Comparison of ENCODE assay signal across 23 cellular contexts in the genomic region with DNA sequence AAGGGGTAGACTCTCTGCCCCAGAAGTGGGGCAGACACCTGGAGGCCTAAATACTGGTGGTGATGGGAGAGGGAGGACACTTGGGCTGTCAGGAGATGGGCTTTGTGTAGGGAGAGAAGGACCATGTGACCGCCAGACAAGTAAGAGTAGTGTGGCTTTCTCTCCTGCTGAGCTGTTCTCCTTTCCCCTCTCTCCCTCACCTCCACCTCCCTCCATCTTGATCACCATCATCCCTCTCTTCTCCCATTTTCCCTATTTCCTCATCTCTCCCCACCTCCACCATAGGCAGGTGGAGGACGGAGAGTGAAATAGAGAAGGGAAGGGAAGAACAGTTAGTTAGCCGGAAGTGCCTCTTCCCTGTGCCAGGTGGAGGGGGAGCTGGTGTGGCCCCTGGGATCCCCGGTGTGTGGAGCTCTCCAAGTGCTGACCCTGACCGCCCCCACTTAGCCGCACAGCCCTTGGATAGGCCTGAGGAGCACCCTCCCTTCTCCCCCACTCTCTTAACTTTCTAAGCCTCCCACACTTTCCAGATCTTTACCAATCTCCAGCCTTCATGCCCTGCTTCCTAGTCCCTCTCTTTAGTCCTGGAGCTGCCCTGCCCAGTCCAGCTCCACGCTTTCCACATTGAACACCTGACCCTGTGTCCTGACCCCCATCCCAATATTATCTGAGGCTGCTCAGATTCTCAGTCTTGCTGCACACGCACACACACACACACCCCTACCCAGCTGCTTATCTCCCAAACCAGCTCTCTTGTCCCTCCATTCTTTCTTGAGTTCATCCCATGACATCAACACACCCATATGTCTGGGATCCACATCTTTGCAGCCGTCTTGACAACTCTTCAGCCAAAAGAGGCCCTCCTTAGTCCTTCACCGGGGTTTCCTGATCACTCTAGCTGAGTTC. TPM values are rescaled to one million over a fixed set of nuclear protein-coding genes. Genes with fewer than 3 reads are reported as not detected.
DNase-seq lines count a peak whose midpoint lies in the region; ATAC-seq and TF ChIP-seq lines count a peak whose summit lies in the region.
"Had no signal": no experiment of that assay in that cellular context is flagged by ENCODE, and none has a peak within 500 bp of the region (broad histone marks: within the 10 kb centered on the region; RNA-seq: fewer than 3 reads in every experiment).

No MANE protein-coding gene starts in this region.

- peaks cover 5% of the 10 kb centered on the region for H3K4me1 Mint-ChIP-seq in activated naive CD8-positive, alpha-beta T cell treated with anti-CD3 and anti-CD28 coated beads, Interleukin-2, amount 10 ng/mL, durations not matched to agents 7 days and 5 days
- H3K4me1 Mint-ChIP-seq in activated naive CD8-positive, alpha-beta T cell treated with anti-CD3 and anti-CD28 coated beads for 36 hours, result peaks cover 5% of the 10 kb centered on the region
- H3K4me1 Mint-ChIP-seq in activated T-helper 1 cell treated with anti-CD3 and anti-CD28 coated beads, Interleukin-12 subunit alpha, Interleukin-12 subunit beta, Interleukin-2, Interleukin-4 antibody, amounts not matched to agents 30 ng/mL and 10 ng/mL and 1 ng/mL, durations not matched to agents 14 hours and 24 hours and 36 hours (ENCODE audit: low read depth), result peaks cover 1% of the 10 kb centered on the region

- no peak overlapping the region for H3K4me3 Mint-ChIP-seq in activated naive CD8-positive, alpha-beta T cell treated with anti-CD3 and anti-CD28 coated beads, Interleukin-2, amount 10 ng/mL, durations not matched to agents 7 days and 5 days
- H3K4me3 Mint-ChIP-seq in activated naive CD8-positive, alpha-beta T cell treated with anti-CD3 and anti-CD28 coated beads for 36 hours, result no peak overlapping the region
- no peak overlapping the region for H3K4me3 Mint-ChIP-seq in activated T-helper 1 cell treated with anti-CD3 and anti-CD28 coated beads, Interleukin-12 subunit alpha, Interleukin-12 subunit beta, Interleukin-2, Interleukin-4 antibody, amounts not matched to agents 30 ng/mL and 10 ng/mL and 1 ng/mL, durations not matched to agents 14 hours and 24 hours and 36 hours
- H3K4me3 Mint-ChIP-seq: activated CD8-positive, alpha-beta T cell treated with anti-CD3 and anti-CD28 coated beads, Interleukin-2, amount 10 ng/mL, durations not matched to agents 7 days and 5 days; stimulated activated memory B cell treated with anti-CD40 and anti-IgM and Interleukin-4, amounts not matched to agents 10 μg/mL and 1 μg/mL and 100 μg/mL, for 72 hours had no signal

- H3K36me3 Mint-ChIP-seq in activated naive CD8-positive, alpha-beta T cell treated with anti-CD3 and anti-CD28 coated beads, Interleukin-2, amount 10 ng/mL, durations not matched to agents 7 days and 5 days, result peaks cover 3% of the 10 kb centered on the region
- H3K36me3 Mint-ChIP-seq in activated naive CD8-positive, alpha-beta T cell treated with anti-CD3 and anti-CD28 coated beads for 36 hours, result no peaks in the 10 kb centered on the region
- H3K36me3 Mint-ChIP-seq in activated T-helper 1 cell treated with anti-CD3 and anti-CD28 coated beads, Interleukin-12 subunit alpha, Interleukin-12 subunit beta, Interleukin-2, Interleukin-4 antibody, amounts not matched to agents 30 ng/mL and 10 ng/mL and 1 ng/mL, durations not matched to agents 14 hours and 24 hours and 36 hours (ENCODE audit: low read depth), result no peaks in the 10 kb centered on the region
- H3K36me3 Mint-ChIP-seq: stimulated activated memory B cell treated with anti-CD40 and anti-IgM and Interleukin-4, amounts not matched to agents 10 μg/mL and 1 μg/mL and 100 μg/mL, for 72 hours had no signal

- POLR2A ChIA-PET in activated naive CD8-positive, alpha-beta T cell treated with anti-CD3 and anti-CD28 coated beads, Interleukin-2, amount 10 ng/mL, durations not matched to agents 7 days and 5 days (lab: Charles Lee), result no interaction called here

- intact Hi-C loops in activated T-helper 1 cell treated with anti-CD3 and anti-CD28 coated beads, Interleukin-12 subunit alpha, Interleukin-12 subunit beta, Interleukin-2, Interleukin-4 antibody, amounts not matched to agents 30 ng/mL and 10 ng/mL and 1 ng/mL, durations not matched to agents 14 hours and 24 hours and 36 hours (cut with micrococcal nuclease), result no loop called here
- intact Hi-C loops in cardiac septum (cut with DNase I), result no loop called here

- no peaks in the 10 kb centered on the region for H3K9me3 Mint-ChIP-seq in activated naive CD8-positive, alpha-beta T cell treated with anti-CD3 and anti-CD28 coated beads, Interleukin-2, amount 10 ng/mL, durations not matched to agents 7 days and 5 days
- no peaks in the 10 kb centered on the region for H3K9me3 Mint-ChIP-seq in activated naive CD8-positive, alpha-beta T cell treated with anti-CD3 and anti-CD28 coated beads for 36 hours
- no peaks in the 10 kb centered on the region for H3K9me3 Mint-ChIP-seq in activated T-helper 1 cell treated with anti-CD3 and anti-CD28 coated beads, Interleukin-12 subunit alpha, Interleukin-12 subunit beta, Interleukin-2, Interleukin-4 antibody, amounts not matched to agents 30 ng/mL and 10 ng/mL and 1 ng/mL, durations not matched to agents 14 hours and 24 hours and 36 hours
- H3K9me3 Mint-ChIP-seq: stimulated activated memory B cell treated with anti-CD40 and anti-IgM and Interleukin-4, amounts not matched to agents 10 μg/mL and 1 μg/mL and 100 μg/mL, for 72 hours had no signal

- peaks cover 53% of the 10 kb centered on the region for H3K27me3 Mint-ChIP-seq in activated naive CD8-positive, alpha-beta T cell treated with anti-CD3 and anti-CD28 coated beads, Interleukin-2, amount 10 ng/mL, durations not matched to agents 7 days and 5 days
- peaks cover 57% of the 10 kb centered on the region for H3K27me3 Mint-ChIP-seq in activated naive CD8-positive, alpha-beta T cell treated with anti-CD3 and anti-CD28 coated beads for 36 hours
- peaks cover 53% of the 10 kb centered on the region for H3K27me3 Mint-ChIP-seq in activated T-helper 1 cell treated with anti-CD3 and anti-CD28 coated beads, Interleukin-12 subunit alpha, Interleukin-12 subunit beta, Interleukin-2, Interleukin-4 antibody, amounts not matched to agents 30 ng/mL and 10 ng/mL and 1 ng/mL, durations not matched to agents 14 hours and 24 hours and 36 hours (ENCODE audit: insufficient read depth)

- no peak for ATAC-seq in activated naive CD8-positive, alpha-beta T cell treated with anti-CD3 and anti-CD28 coated beads, Interleukin-2, amount 10 ng/mL, durations not matched to agents 7 days and 5 days (ENCODE audit: low read depth)
- no peak for ATAC-seq in GM19467 (IDR thresholded peaks at IDR 0.05; ENCODE audit: unreplicated experiment)
- ATAC-seq: activated CD8-positive, alpha-beta T cell treated with anti-CD3 and anti-CD28 coated beads, Interleukin-2, amount 10 ng/mL, durations not matched to agents 7 days and 5 days; left cardiac atrium; pancreas; stimulated activated memory B cell treated with anti-CD40 and anti-IgM and Interleukin-4, amounts not matched to agents 10 μg/mL and 1 μg/mL and 100 μg/mL, for 72 hours had no signal

- peak overlapping the region; percentile 7 for H3K27ac Mint-ChIP-seq in activated naive CD8-positive, alpha-beta T cell treated with anti-CD3 and anti-CD28 coated beads, Interleukin-2, amount 10 ng/mL, durations not matched to agents 7 days and 5 days
- H3K27ac Mint-ChIP-seq in activated naive CD8-positive, alpha-beta T cell treated with anti-CD3 and anti-CD28 coated beads for 36 hours, result no peak overlapping the region
- H3K27ac Mint-ChIP-seq in activated T-helper 1 cell treated with anti-CD3 and anti-CD28 coated beads, Interleukin-12 subunit alpha, Interleukin-12 subunit beta, Interleukin-2, Interleukin-4 antibody, amounts not matched to agents 30 ng/mL and 10 ng/mL and 1 ng/mL, durations not matched to agents 14 hours and 24 hours and 36 hours, result peak overlapping the region; percentile 31
- H3K27ac Mint-ChIP-seq: activated CD8-positive, alpha-beta T cell treated with anti-CD3 and anti-CD28 coated beads, Interleukin-2, amount 10 ng/mL, durations not matched to agents 7 days and 5 days; stimulated activated memory B cell treated with anti-CD40 and anti-IgM and Interleukin-4, amounts not matched to agents 10 μg/mL and 1 μg/mL and 100 μg/mL, for 72 hours had no signal

- DNase-seq in activated naive CD8-positive, alpha-beta T cell treated with anti-CD3 and anti-CD28 coated beads, Interleukin-2, amount 10 ng/mL, durations not matched to agents 7 days and 5 days, result no peak
- no peak for DNase-seq in activated naive CD8-positive, alpha-beta T cell treated with anti-CD3 and anti-CD28 coated beads for 36 hours
- no peak for DNase-seq in activated T-helper 1 cell treated with anti-CD3 and anti-CD28 coated beads, Interleukin-12 subunit alpha, Interleukin-12 subunit beta, Interleukin-2, Interleukin-4 antibody, amounts not matched to agents 30 ng/mL and 10 ng/mL and 1 ng/mL, durations not matched to agents 14 hours and 24 hours and 36 hours (ENCODE audit: low spot score)
- peak; percentile 93 to 98 for DNase-seq in erythroblast (lab: John Stamatoyannopoulos, UW)
- no peak for DNase-seq in amygdala (lab: John Stamatoyannopoulos, UW)
- no peak for DNase-seq in cardiac septum (ENCODE audit: low spot score)
- no peak for DNase-seq in NCI-H774 (lab: John Stamatoyannopoulos, UW)
- DNase-seq: activated CD8-positive, alpha-beta T cell treated with anti-CD3 and anti-CD28 coated beads, Interleukin-2, amount 10 ng/mL, durations not matched to agents 7 days and 5 days; activated T-cell treated with anti-CD3 and anti-CD28 coated beads, Interleukin-2, amount 50 U/mL, for 1 hour; amniotic stem cell; Caco-2; dermis blood vessel endothelial cell; left cardiac atrium; NCI-H2029; NK-92 treated with Interleukin-12 subunit alpha and Interleukin-12 subunit beta, amount 100 ng/mL, for 24 hours; spleen; stimulated activated CD4-positive, alpha-beta T cell treated with anti-CD3 and anti-CD28 coated beads, Interleukin-2, amount 100 ng/mL, for 48 hours; T-helper 1 cell had no signal

- no peak for TF ChIP-seq POLR2A in erythroblast (IDR thresholded peaks at IDR 0.05; ENCODE audit: low read length)

RNA-seq across cellular contexts. Expression of a gene that starts 1.5 kb away (rescaled TPM):
- not detected for total RNA-seq in activated naive CD8-positive, alpha-beta T cell treated with anti-CD3 and anti-CD28 coated beads, Interleukin-2, amount 10 ng/mL, durations not matched to agents 7 days and 5 days
- not detected for total RNA-seq in activated naive CD8-positive, alpha-beta T cell treated with anti-CD3 and anti-CD28 coated beads for 36 hours
- not detected in 2 replicates for total RNA-seq in activated T-helper 1 cell treated with anti-CD3 and anti-CD28 coated beads, Interleukin-12 subunit alpha, Interleukin-12 subunit beta, Interleukin-2, Interleukin-4 antibody, amounts not matched to agents 30 ng/mL and 10 ng/mL and 1 ng/mL, durations not matched to agents 14 hours and 24 hours and 36 hours
- not detected for total RNA-seq in cardiac septum
- total RNA-seq: activated CD8-positive, alpha-beta T cell treated with anti-CD3 and anti-CD28 coated beads, Interleukin-2, amount 10 ng/mL, durations not matched to agents 7 days and 5 days; dermis blood vessel endothelial cell; left cardiac atrium; right atrium auricular region had no signal

RNA-seq across cellular contexts. Expression of a gene that starts 6.2 kb away (rescaled TPM):
- total RNA-seq in activated naive CD8-positive, alpha-beta T cell treated with anti-CD3 and anti-CD28 coated beads, Interleukin-2, amount 10 ng/mL, durations not matched to agents 7 days and 5 days, result not detected
- total RNA-seq in activated naive CD8-positive, alpha-beta T cell treated with anti-CD3 and anti-CD28 coated beads for 36 hours, result not detected
- total RNA-seq in activated T-helper 1 cell treated with anti-CD3 and anti-CD28 coated beads, Interleukin-12 subunit alpha, Interleukin-12 subunit beta, Interleukin-2, Interleukin-4 antibody, amounts not matched to agents 30 ng/mL and 10 ng/mL and 1 ng/mL, durations not matched to agents 14 hours and 24 hours and 36 hours, result not detected in 2 replicates
- 4.3 TPM for total RNA-seq in cardiac septum
- total RNA-seq: activated CD8-positive, alpha-beta T cell treated with anti-CD3 and anti-CD28 coated beads, Interleukin-2, amount 10 ng/mL, durations not matched to agents 7 days and 5 days; dermis blood vessel endothelial cell; right atrium auricular region; urinary bladder had no signal

RNA-seq across cellular contexts. Expression of a gene that starts 48.2 kb away (rescaled TPM):
- total RNA-seq in activated naive CD8-positive, alpha-beta T cell treated with anti-CD3 and anti-CD28 coated beads, Interleukin-2, amount 10 ng/mL, durations not matched to agents 7 days and 5 days, result 10 to 100 TPM; 87.4 to 95.0 TPM
- total RNA-seq in activated naive CD8-positive, alpha-beta T cell treated with anti-CD3 and anti-CD28 coated beads for 36 hours, result 100 to 1,000 TPM; 157 to 172 TPM
- total RNA-seq in activated T-helper 1 cell treated with anti-CD3 and anti-CD28 coated beads, Interleukin-12 subunit alpha, Interleukin-12 subunit beta, Interleukin-2, Interleukin-4 antibody, amounts not matched to agents 30 ng/mL and 10 ng/mL and 1 ng/mL, durations not matched to agents 14 hours and 24 hours and 36 hours, result 136 and 141 TPM in 2 replicates
- 43.2 TPM for total RNA-seq in cardiac septum

Comparison
In these comparisons a context has a peak if more than half of its experiments do, and no peak if none do; other contexts are left out.
1. DNase-seq: peak in erythroblast (2 of 2); none in activated naive CD8-positive, alpha-beta T cell treated with anti-CD3 and anti-CD28 coated beads, Interleukin-2, amount 10 ng/mL, durations not matched to agents 7 days and 5 days (single experiment), activated naive CD8-positive, alpha-beta T cell treated with anti-CD3 and anti-CD28 coated beads for 36 hours (single experiment), activated T-helper 1 cell treated with anti-CD3 and anti-CD28 coated beads, Interleukin-12 subunit alpha, Interleukin-12 subunit beta, Interleukin-2, Interleukin-4 antibody, amounts not matched to agents 30 ng/mL and 10 ng/mL and 1 ng/mL, durations not matched to agents 14 hours and 24 hours and 36 hours (single experiment), amygdala (0 of 56), cardiac septum (single experiment) and NCI-H774 (single experiment).